2 cellular contexts compared by ENCODE assay signal in the genomic region with DNA sequence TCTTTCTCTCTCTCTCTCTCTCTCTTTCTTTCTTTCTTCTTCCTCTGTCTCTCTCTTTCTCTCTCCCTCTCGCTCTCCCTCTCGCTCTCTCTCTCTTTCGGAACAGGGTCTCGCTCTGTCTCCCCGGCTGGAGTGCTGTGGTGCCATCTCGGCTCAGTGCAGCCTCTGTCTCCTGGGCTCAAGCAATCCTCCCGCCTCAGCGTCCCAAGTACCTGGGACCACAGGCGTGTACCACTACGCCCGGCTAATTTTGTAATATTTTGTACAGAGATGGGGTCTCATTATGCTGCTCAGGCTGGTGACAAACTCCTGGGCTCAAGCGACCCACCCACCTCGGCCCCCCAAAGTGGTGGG.
TF ChIP-seq lines count a peak whose summit lies in the region.

No MANE protein-coding gene starts in this region.

TF ChIP-seq in SK-N-SH, 30 proteins besides CTCF, POLR2A, EP300 and RAD21 (continued from another document):
- TF ChIP-seq, protein P1, sequence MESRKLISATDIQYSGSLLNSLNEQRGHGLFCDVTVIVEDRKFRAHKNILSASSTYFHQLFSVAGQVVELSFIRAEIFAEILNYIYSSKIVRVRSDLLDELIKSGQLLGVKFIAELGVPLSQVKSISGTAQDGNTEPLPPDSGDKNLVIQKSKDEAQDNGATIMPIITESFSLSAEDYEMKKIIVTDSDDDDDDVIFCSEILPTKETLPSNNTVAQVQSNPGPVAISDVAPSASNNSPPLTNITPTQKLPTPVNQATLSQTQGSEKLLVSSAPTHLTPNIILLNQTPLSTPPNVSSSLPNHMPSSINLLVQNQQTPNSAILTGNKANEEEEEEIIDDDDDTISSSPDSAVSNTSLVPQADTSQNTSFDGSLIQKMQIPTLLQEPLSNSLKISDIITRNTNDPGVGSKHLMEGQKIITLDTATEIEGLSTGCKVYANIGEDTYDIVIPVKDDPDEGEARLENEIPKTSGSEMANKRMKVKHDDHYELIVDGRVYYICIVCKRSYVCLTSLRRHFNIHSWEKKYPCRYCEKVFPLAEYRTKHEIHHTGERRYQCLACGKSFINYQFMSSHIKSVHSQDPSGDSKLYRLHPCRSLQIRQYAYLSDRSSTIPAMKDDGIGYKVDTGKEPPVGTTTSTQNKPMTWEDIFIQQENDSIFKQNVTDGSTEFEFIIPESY (IDR thresholded peaks at IDR 0.05; ENCODE audit: borderline replicate concordance, low read depth) = no peak
- TF ChIP-seq POLR2AphosphoS5 (IDR thresholded peaks at IDR 0.05; ENCODE audit: low read depth, low read length) = no peak
- no peak for TF ChIP-seq MXI1 (IDR thresholded peaks at IDR 0.05; ENCODE audit: low read depth, low read length)
- no peak for TF ChIP-seq NFIC (IDR thresholded peaks at IDR 0.05; ENCODE audit: borderline replicate concordance)
- no peak for TF ChIP-seq MEF2A (IDR thresholded peaks at IDR 0.05; ENCODE audit: borderline replicate concordance, low read depth)
- no peak for TF ChIP-seq YY1 (IDR thresholded peaks at IDR 0.05; ENCODE audit: low read depth)
- no peak for TF ChIP-seq JUND (IDR thresholded peaks at IDR 0.05)
- TF ChIP-seq FOXJ3 (CRISPR knock-in tag; IDR thresholded peaks at IDR 0.05) = no peak
- TF ChIP-seq RFX5 (IDR thresholded peaks at IDR 0.05; ENCODE audit: low read length) = no peak

TF ChIP-seq in SK-N-SH treated with all-trans-retinoic acid at 6 μM for 48 hours, 23 proteins besides CTCF, POLR2A, EP300 and RAD21 (continued from another document):
- TF ChIP-seq, protein P2, sequence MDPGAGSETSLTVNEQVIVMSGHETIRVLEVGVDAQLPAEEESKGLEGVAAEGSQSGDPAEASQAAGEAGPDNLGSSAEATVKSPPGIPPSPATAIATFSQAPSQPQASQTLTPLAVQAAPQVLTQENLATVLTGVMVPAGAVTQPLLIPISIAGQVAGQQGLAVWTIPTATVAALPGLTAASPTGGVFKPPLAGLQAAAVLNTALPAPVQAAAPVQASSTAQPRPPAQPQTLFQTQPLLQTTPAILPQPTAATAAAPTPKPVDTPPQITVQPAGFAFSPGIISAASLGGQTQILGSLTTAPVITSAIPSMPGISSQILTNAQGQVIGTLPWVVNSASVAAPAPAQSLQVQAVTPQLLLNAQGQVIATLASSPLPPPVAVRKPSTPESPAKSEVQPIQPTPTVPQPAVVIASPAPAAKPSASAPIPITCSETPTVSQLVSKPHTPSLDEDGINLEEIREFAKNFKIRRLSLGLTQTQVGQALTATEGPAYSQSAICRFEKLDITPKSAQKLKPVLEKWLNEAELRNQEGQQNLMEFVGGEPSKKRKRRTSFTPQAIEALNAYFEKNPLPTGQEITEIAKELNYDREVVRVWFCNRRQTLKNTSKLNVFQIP (CRISPR knock-in tag; IDR thresholded peaks at IDR 0.05; ENCODE audit: borderline replicate concordance, low read depth) = no peak
- no peak for TF ChIP-seq TOX (CRISPR knock-in tag; IDR thresholded peaks at IDR 0.05; ENCODE audit: borderline replicate concordance)
- no peak for TF ChIP-seq SNAI2 (CRISPR knock-in tag; IDR thresholded peaks at IDR 0.05)
- TF ChIP-seq TCF4 (CRISPR knock-in tag; IDR thresholded peaks at IDR 0.05; ENCODE audit: borderline replicate concordance) = no peak
- TF ChIP-seq ZNF70 (CRISPR knock-in tag; IDR thresholded peaks at IDR 0.05) = no peak
